In the genomic region with DNA sequence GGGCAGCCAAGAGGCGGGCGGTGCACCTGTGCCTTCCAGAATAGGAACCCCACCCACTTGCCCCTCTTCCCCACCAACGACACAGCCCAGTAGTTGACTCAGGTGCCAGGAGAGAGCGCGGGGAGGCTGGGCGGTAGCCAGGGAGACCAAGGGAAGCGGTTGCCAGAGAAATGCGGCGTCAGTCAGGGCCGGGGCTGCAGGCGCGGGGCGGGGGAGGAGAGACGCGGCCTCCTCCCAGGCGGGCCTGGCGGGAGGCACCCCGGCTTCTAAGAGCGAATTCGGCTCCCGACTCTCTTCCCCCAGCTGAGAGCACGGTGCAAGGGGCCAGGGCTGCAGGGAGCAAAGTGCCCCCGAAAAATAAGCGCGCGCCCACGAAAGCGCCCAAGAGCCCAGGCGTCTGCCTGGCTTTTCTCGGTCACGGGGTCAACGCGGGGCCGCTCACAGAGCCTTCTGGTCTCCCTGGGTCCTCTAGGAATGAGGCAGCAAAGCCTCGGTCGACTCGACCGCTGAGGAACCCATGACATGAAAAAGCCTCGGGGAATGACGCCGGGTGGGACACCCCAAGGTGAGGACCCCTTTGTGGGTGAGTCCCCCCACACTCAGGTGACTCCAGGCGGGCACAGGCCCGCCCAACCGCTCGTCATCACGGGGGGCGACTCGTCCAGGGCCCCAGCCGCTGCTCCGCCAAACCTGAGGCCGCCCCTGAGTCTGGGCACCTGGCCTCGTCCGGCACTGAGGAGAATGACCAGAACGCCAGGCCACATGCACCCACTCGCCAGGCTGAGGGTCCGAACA, we compare ENCODE assay signal across 8 cellular contexts. TPM values are rescaled to one million over a fixed set of nuclear protein-coding genes. Genes with fewer than 3 reads are reported as not detected.
A peak's percentile ranks its signal among the peaks of the same experiment; 100 is the strongest.
DNase-seq lines count a peak whose midpoint lies in the region; ATAC-seq and TF ChIP-seq lines count a peak whose summit lies in the region.

No MANE protein-coding gene starts in this region.

- H3K4me1 ChIP-seq in H9 (ENCODE audit: insufficient read depth, low read length): no peaks in the 10 kb centered on the region
- H3K4me1 ChIP-seq in BE2C: no peaks in the 10 kb centered on the region

- H3K4me1 Mint-ChIP-seq in H9: peaks cover 16 to 18% of the 10 kb centered on the region in 2 experiments

- peak overlapping the region; percentile 49 to 75 for H3K4me3 Mint-ChIP-seq in H9

- peaks cover 2% of the 10 kb centered on the region for H3K23me2 ChIP-seq in H9 (ENCODE audit: insufficient read length, low read depth, low read length, poor library complexity, severe bottlenecking)

- H3K4me3 ChIP-seq in fibroblast of the aortic adventitia (ENCODE audit: low read depth, low read length) (peak overlapping the region; percentile 58), retinal pigment epithelial cell (ENCODE audit: low read length) (peak overlapping the region; percentile 32), BE2C (ENCODE audit: low read depth, low read length) (no peak overlapping the region)

- peaks cover 0 to 2% (median 0%) of the 10 kb centered on the region in 3 experiments; a peak in 2 of 7 replicates for H3K36me3 Mint-ChIP-seq in H9 (ENCODE audit: insufficient read depth in 1 of 3, low read depth in 3 of 3)

- no peak overlapping the region for H2BK12ac ChIP-seq in H9 (ENCODE audit: insufficient read length, low read depth, low read length)

- H3K9ac ChIP-seq in H9 (ENCODE audit: extremely low read depth, insufficient read length, low read length): no peak overlapping the region

- DNase-seq in H9 (peak; percentile 76), NCI-H748 (lab: John Stamatoyannopoulos, UW; ENCODE audit: unreplicated experiment) (peak; percentile 87), fibroblast of the aortic adventitia (ENCODE audit: low read depth) (no peak), retinal pigment epithelial cell (ENCODE audit: low read depth) (no peak), putamen (ENCODE audit: low spot score) (no peak), BE2C (no peak), UCSD-AML1 (lab: John Stamatoyannopoulos, UW; ENCODE audit: unreplicated experiment) (no peak)

- no peak overlapping the region for H3K27ac Mint-ChIP-seq in H9

- H3K23ac ChIP-seq in H9 (ENCODE audit: insufficient read length, low read depth, low read length): no peak overlapping the region

- H3K14ac ChIP-seq in H9 (ENCODE audit: insufficient read depth, low read length): no peak overlapping the region

- no peak overlapping the region for H2BK120ac ChIP-seq in H9 (ENCODE audit: low read depth, low read length, poor library complexity, severe bottlenecking)

- no peak overlapping the region for H3T11ph ChIP-seq in H9 (ENCODE audit: low read length)

- no peak overlapping the region for H3K18ac ChIP-seq in H9 (ENCODE audit: insufficient read length, low read depth, low read length)

- H3K9me3 ChIP-seq in H9 (ENCODE audit: control insufficient read depth, low read depth, low read length) (no peaks in the 10 kb centered on the region), BE2C (no peaks in the 10 kb centered on the region; the same call in 1 of the 2 replicates)

- no peak overlapping the region for H2BK20ac ChIP-seq in H9 (ENCODE audit: low read depth, low read length, poor library complexity, severe bottlenecking)

- no peak overlapping the region for H2AFZ ChIP-seq in H9 (ENCODE audit: low read length)

- no peaks in the 10 kb centered on the region for H3K36me3 ChIP-seq in BE2C

- peak overlapping the region; percentile 42 for H3K4me2 ChIP-seq in H9 (ENCODE audit: insufficient read depth, insufficient read length, low read length)

- H3K79me1 ChIP-seq in H9 (ENCODE audit: insufficient read depth, low read depth, low read length, poor library complexity, severe bottlenecking): no peaks in the 10 kb centered on the region

- no CpG with 5 or more reads among the region's 56 CpGs for WGBS in H9 (ENCODE audit: extremely low coverage, insufficient read length, low lambda C conversion rate)

- H2AK5ac ChIP-seq in H9 (ENCODE audit: insufficient read length, low read length): no peak overlapping the region

- H3K27me3 Mint-ChIP-seq in H9 (ENCODE audit: low read depth): peaks cover 85% of the 10 kb centered on the region

- ATAC-seq in HG03432 (IDR thresholded peaks at IDR 0.05; ENCODE audit: unreplicated experiment): no peak

- H3K27me3 ChIP-seq in H9 (ENCODE audit: insufficient read depth, low read length) (peaks cover 23% of the 10 kb centered on the region; the same call in 1 of the 2 replicates), BE2C (peaks cover 75% of the 10 kb centered on the region)

- H4K91ac ChIP-seq in H9 (ENCODE audit: insufficient read length, low read depth, low read length): no peak overlapping the region

- no peak overlapping the region for H3K56ac ChIP-seq in H9 (ENCODE audit: insufficient read length, low read depth, low read length)

- H3K79me2 ChIP-seq in H9 (ENCODE audit: insufficient read depth, low read length): no peaks in the 10 kb centered on the region

- no peak overlapping the region for H4K8ac ChIP-seq in H9 (replicated peaks; ENCODE audit: insufficient read length, low read depth, low read length)

- H3K9me3 Mint-ChIP-seq in H9: peaks cover 0 to 4% of the 10 kb centered on the region in 2 experiments; a peak in 2 of 5 replicates

- no peak overlapping the region for H2BK15ac ChIP-seq in H9 (ENCODE audit: low read depth, low read length)

- no peak overlapping the region for H2BK5ac ChIP-seq in H9 (ENCODE audit: insufficient read length, low read length)

- H4K5ac ChIP-seq in H9 (ENCODE audit: insufficient read length, low read depth, low read length): no peak overlapping the region

- no peaks in the 10 kb centered on the region for H4K20me1 ChIP-seq in H9 (ENCODE audit: control insufficient read depth, insufficient read depth, insufficient read length)

- no peak overlapping the region for H3K4ac ChIP-seq in H9 (ENCODE audit: low read depth, low read length)

- no peak overlapping the region for H3K27ac ChIP-seq in H9 (ENCODE audit: insufficient read length, low read depth, low read length)

- TF ChIP-seq CTCF in H9 (conservative IDR thresholded peaks at IDR 0.05): no peak
- no peak for TF ChIP-seq CTCF in fibroblast of the aortic adventitia (IDR thresholded peaks at IDR 0.05; ENCODE audit: insufficient read depth, low read length)
- no peak for TF ChIP-seq CTCF in retinal pigment epithelial cell (conservative IDR thresholded peaks at IDR 0.05; ENCODE audit: low read depth, low read length)
- TF ChIP-seq CTCF in BE2C (IDR thresholded peaks at IDR 0.05; ENCODE audit: low read depth, low read length): no peak

RNA-seq across cellular contexts. Expression of a gene that starts 0.7 kb away (rescaled TPM):
- total RNA-seq in H9 (2021) (1.0 and 1.5 TPM in 2 replicates), fibroblast of the aortic adventitia (ENCODE audit: low replicate concordance) (25.5 and 40.9 TPM in 2 replicates)
- polyA plus RNA-seq in BE2C (2012; ENCODE audit: insufficient read depth, insufficient read length, low read depth): 3.1 TPM

Comparison
In these comparisons a context has a peak if more than half of its experiments do, and no peak if none do; other contexts are left out.
1. DNase-seq: peak in H9 (single experiment) and NCI-H748 (single experiment); none in fibroblast of the aortic adventitia (single experiment), retinal pigment epithelial cell (single experiment), putamen (single experiment), BE2C (single experiment) and UCSD-AML1 (single experiment).
2. RNA of a gene that starts 0.7 kb away (total RNA-seq): 25.5 to 40.9 TPM in fibroblast of the aortic adventitia; 1.0 to 1.5 TPM in H9; every median in the first group is over 10 times any median in the second.